Comparison of ENCODE assay signal across 9 cellular contexts in genomic region chr20:63060057-63060991, GRCh38. TPM values are rescaled to one million over a fixed set of nuclear protein-coding genes. Genes with fewer than 3 reads are reported as not detected.
A peak's percentile ranks its signal among the peaks of the same experiment; 100 is the strongest.
DNase-seq lines count a peak whose midpoint lies in the region; ATAC-seq and TF ChIP-seq lines count a peak whose summit lies in the region.
"Had no signal": no experiment of that assay in that cellular context is flagged by ENCODE, and none has a peak within 500 bp of the region (broad histone marks: within the 10 kb centered on the region; RNA-seq: fewer than 3 reads in every experiment).

No MANE protein-coding gene starts in this region.

- peaks cover 0 to 8% of the 10 kb centered on the region in 2 donors for H3K4me1 ChIP-seq in right atrium auricular region
- H3K4me1 ChIP-seq in aorta (ENCODE audit: control insufficient read depth in 1 of 2, insufficient read depth in 2 of 2, low read length in 2 of 2), result no peaks in the 10 kb centered on the region
- peaks cover 2 to 10% (median 8%) of the 10 kb centered on the region in 4 donors for H3K4me1 ChIP-seq in esophagus muscularis mucosa

- TF ChIP-seq POLR2A in esophagus muscularis mucosa (IDR thresholded peaks at IDR 0.05; ENCODE audit: low read depth), result no peak

- no peaks in the 10 kb centered on the region for H3K36me3 ChIP-seq in right atrium auricular region
- no peaks in the 10 kb centered on the region for H3K36me3 ChIP-seq in aorta (ENCODE audit: control insufficient read depth in 1 of 2, insufficient read depth in 2 of 2, low read length in 1 of 2)
- H3K36me3 ChIP-seq in esophagus muscularis mucosa, result no peaks in the 10 kb centered on the region

- TF ChIP-seq CTCF in right atrium auricular region (IDR thresholded peaks at IDR 0.05), result no peak
- TF ChIP-seq CTCF in esophagus muscularis mucosa (IDR thresholded peaks at IDR 0.05), result no peak

- WGBS in aorta, 2 donors, result 59 to 65% methylated on average over 23 of the region's 23 CpGs
- WGBS in esophagus muscularis mucosa, result 57% methylated on average over 11 of the region's 23 CpGs

- no peak overlapping the region for H3K27ac ChIP-seq in right atrium auricular region
- H3K27ac ChIP-seq in aorta (ENCODE audit: low read depth in 1 of 2, low read length in 2 of 2), result no peak overlapping the region
- H3K27ac ChIP-seq in esophagus muscularis mucosa (replicated peaks in 1 of 4), result no peak overlapping the region

- H3K4me3 ChIP-seq in right atrium auricular region (no peak overlapping the region), aorta (ENCODE audit: low read length in 2 of 2) (no peak overlapping the region), esophagus muscularis mucosa (no peak overlapping the region)

- no peak for TF ChIP-seq EP300 in esophagus muscularis mucosa (IDR thresholded peaks at IDR 0.05)

- H3K27ac Mint-ChIP-seq in stimulated activated naive CD8-positive, alpha-beta T cell treated with anti-CD3 and anti-CD28 coated beads, Interleukin-15, amount 100 ng/mL, for 72 hours, result peak overlapping the region in 1 of 2 donors; percentile 77
- H3K27ac Mint-ChIP-seq: activated T-helper 2 cell treated with anti-CD3 and anti-CD28 coated beads, Interferon-gamma antibody, Interleukin-2, Interleukin-4, amounts not matched to agents 10 μg/mL and 5 μg/mL and 100 μg/mL, durations not matched to agents 14 hours and 24 hours and 36 hours had no signal

- H3K27me3 ChIP-seq in right atrium auricular region, result peaks cover 0 to 4% of the 10 kb centered on the region in 2 donors
- H3K27me3 ChIP-seq in aorta (ENCODE audit: control insufficient read depth in 1 of 2, insufficient read depth in 2 of 2, low read length in 1 of 2), result no peaks in the 10 kb centered on the region
- peaks cover 0 to 90% (median 14%) of the 10 kb centered on the region in 4 donors for H3K27me3 ChIP-seq in esophagus muscularis mucosa

- H3K9me3 ChIP-seq in right atrium auricular region, result no peaks in the 10 kb centered on the region
- H3K9me3 ChIP-seq in aorta (ENCODE audit: control insufficient read depth, low read length), result no peaks in the 10 kb centered on the region
- no peaks in the 10 kb centered on the region for H3K9me3 ChIP-seq in esophagus muscularis mucosa

- intact Hi-C loops in cardiac septum (cut with DNase I) (no loop called here), aorta (cut with DNase I) (no loop called here), esophagus muscularis mucosa (cut with DNase I) (no loop called here)

- no peaks in the 10 kb centered on the region for H3K4me1 Mint-ChIP-seq in stimulated activated naive CD8-positive, alpha-beta T cell treated with anti-CD3 and anti-CD28 coated beads, Interleukin-15, amount 100 ng/mL, for 72 hours

- no peak for ATAC-seq in aorta (ENCODE audit: low FRiP score)
- no peak for ATAC-seq in stimulated activated naive CD8-positive, alpha-beta T cell treated with anti-CD3 and anti-CD28 coated beads, Interleukin-15, amount 100 ng/mL, for 72 hours
- no peak for ATAC-seq in HG02571 (IDR thresholded peaks at IDR 0.05; ENCODE audit: unreplicated experiment)

- peak; percentile 53 for DNase-seq in cardiac septum (ENCODE audit: low spot score)
- DNase-seq in right atrium auricular region (ENCODE audit: low spot score), result no peak
- peak; percentile 39 for DNase-seq in RPMI8226
- DNase-seq in foreskin melanocyte, result peak; percentile 25
- DNase-seq in aorta, result peak; percentile 34 to 57
- DNase-seq in stimulated activated naive CD8-positive, alpha-beta T cell treated with anti-CD3 and anti-CD28 coated beads, Interleukin-15, amount 100 ng/mL, for 72 hours, result no peak
- DNase-seq in esophagus muscularis mucosa (ENCODE audit: extremely low spot score), result no peak

- peaks cover 12% of the 10 kb centered on the region for H3K27me3 Mint-ChIP-seq in stimulated activated naive CD8-positive, alpha-beta T cell treated with anti-CD3 and anti-CD28 coated beads, Interleukin-15, amount 100 ng/mL, for 72 hours

- H3K4me3 Mint-ChIP-seq in stimulated activated naive CD8-positive, alpha-beta T cell treated with anti-CD3 and anti-CD28 coated beads, Interleukin-15, amount 100 ng/mL, for 72 hours, result no peak overlapping the region

- no peaks in the 10 kb centered on the region for H3K9me3 Mint-ChIP-seq in stimulated activated naive CD8-positive, alpha-beta T cell treated with anti-CD3 and anti-CD28 coated beads, Interleukin-15, amount 100 ng/mL, for 72 hours

RNA-seq across cellular contexts. Expression of gene BHLHE23, which starts 53.6 kb away (rescaled TPM):
- total RNA-seq in cardiac septum (not detected), right atrium auricular region (not detected), aorta (not detected), esophagus muscularis mucosa (not detected)
- polyA plus RNA-seq in aorta, result not detected
- total RNA-seq: activated T-helper 2 cell treated with anti-CD3 and anti-CD28 coated beads, Interferon-gamma antibody, Interleukin-2, Interleukin-4, amounts not matched to agents 10 μg/mL and 5 μg/mL and 100 μg/mL, durations not matched to agents 14 hours and 24 hours and 36 hours had no signal

Comparison
In these comparisons a context has a peak if more than half of its experiments do, and no peak if none do; other contexts are left out.
1. DNase-seq: peak in cardiac septum (single experiment), RPMI8226 (single experiment), foreskin melanocyte (single experiment) and aorta (2 of 2); none in right atrium auricular region (single experiment), stimulated activated naive CD8-positive, alpha-beta T cell treated with anti-CD3 and anti-CD28 coated beads, Interleukin-15, amount 100 ng/mL, for 72 hours (0 of 2) and esophagus muscularis mucosa (single experiment).